Comparison of ENCODE assay signal across 1 cellular context in genomic region chr1:211830330-211831142, GRCh38.
TF ChIP-seq lines count a peak whose summit lies in the region.

A gene with protein sequence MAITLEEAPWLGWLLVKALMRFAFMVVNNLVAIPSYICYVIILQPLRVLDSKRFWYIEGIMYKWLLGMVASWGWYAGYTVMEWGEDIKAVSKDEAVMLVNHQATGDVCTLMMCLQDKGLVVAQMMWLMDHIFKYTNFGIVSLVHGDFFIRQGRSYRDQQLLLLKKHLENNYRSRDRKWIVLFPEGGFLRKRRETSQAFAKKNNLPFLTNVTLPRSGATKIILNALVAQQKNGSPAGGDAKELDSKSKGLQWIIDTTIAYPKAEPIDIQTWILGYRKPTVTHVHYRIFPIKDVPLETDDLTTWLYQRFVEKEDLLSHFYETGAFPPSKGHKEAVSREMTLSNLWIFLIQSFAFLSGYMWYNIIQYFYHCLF (minus strand): TSS chr1:211830763. CDS start chr1:211829296, 1,467 bp downstream.

TF ChIP-seq in K562, 482 proteins besides CTCF, POLR2A, EP300 and RAD21 (continued from another document):
- TF ChIP-seq, protein P1, sequence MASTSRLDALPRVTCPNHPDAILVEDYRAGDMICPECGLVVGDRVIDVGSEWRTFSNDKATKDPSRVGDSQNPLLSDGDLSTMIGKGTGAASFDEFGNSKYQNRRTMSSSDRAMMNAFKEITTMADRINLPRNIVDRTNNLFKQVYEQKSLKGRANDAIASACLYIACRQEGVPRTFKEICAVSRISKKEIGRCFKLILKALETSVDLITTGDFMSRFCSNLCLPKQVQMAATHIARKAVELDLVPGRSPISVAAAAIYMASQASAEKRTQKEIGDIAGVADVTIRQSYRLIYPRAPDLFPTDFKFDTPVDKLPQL (IDR thresholded peaks at IDR 0.05; ENCODE audit: extremely low read depth, insufficient read length): no peak
- peak; percentile 44; the same call in 1 of the 2 replicates for TF ChIP-seq FOSL1 (tag; conservative IDR thresholded peaks at IDR 0.05)
- no peak for TF ChIP-seq TCFL5 (CRISPR knock-in tag; conservative IDR thresholded peaks at IDR 0.05)
- TF ChIP-seq TFAP4 (CRISPR knock-in tag; IDR thresholded peaks at IDR 0.05; ENCODE audit: borderline replicate concordance): peak; percentile 62; the same call in 1 of the 2 replicates
- no peak for TF ChIP-seq MCM5 (IDR thresholded peaks at IDR 0.05; ENCODE audit: low read depth)
- TF ChIP-seq PHF21A (IDR thresholded peaks at IDR 0.05; ENCODE audit: borderline replicate concordance, low read depth): no peak
- TF ChIP-seq, protein P2, sequence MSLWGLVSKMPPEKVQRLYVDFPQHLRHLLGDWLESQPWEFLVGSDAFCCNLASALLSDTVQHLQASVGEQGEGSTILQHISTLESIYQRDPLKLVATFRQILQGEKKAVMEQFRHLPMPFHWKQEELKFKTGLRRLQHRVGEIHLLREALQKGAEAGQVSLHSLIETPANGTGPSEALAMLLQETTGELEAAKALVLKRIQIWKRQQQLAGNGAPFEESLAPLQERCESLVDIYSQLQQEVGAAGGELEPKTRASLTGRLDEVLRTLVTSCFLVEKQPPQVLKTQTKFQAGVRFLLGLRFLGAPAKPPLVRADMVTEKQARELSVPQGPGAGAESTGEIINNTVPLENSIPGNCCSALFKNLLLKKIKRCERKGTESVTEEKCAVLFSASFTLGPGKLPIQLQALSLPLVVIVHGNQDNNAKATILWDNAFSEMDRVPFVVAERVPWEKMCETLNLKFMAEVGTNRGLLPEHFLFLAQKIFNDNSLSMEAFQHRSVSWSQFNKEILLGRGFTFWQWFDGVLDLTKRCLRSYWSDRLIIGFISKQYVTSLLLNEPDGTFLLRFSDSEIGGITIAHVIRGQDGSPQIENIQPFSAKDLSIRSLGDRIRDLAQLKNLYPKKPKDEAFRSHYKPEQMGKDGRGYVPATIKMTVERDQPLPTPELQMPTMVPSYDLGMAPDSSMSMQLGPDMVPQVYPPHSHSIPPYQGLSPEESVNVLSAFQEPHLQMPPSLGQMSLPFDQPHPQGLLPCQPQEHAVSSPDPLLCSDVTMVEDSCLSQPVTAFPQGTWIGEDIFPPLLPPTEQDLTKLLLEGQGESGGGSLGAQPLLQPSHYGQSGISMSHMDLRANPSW (CRISPR knock-in tag; IDR thresholded peaks at IDR 0.05): no peak
- TF ChIP-seq ZFX (CRISPR knock-in tag; IDR thresholded peaks at IDR 0.05): peak; percentile 58
- TF ChIP-seq SMAD4 (CRISPR knock-in tag; conservative IDR thresholded peaks at IDR 0.05): peak; percentile 89
- no peak for TF ChIP-seq HEY1 (CRISPR knock-in tag; IDR thresholded peaks at IDR 0.05; ENCODE audit: borderline replicate concordance)
- no peak for TF ChIP-seq ZNF274 (IDR thresholded peaks at IDR 0.05; ENCODE audit: borderline replicate concordance, low read depth, low read length)
- TF ChIP-seq SIN3A (IDR thresholded peaks at IDR 0.05; ENCODE audit: borderline replicate concordance in 2 of 2, control insufficient read depth in 1 of 2, low read depth in 2 of 2, low read length in 2 of 2): peak in 1 of 2 experiments; percentile 47; a peak in 1 of 4 replicates
- TF ChIP-seq TAF9B (IDR thresholded peaks at IDR 0.05; ENCODE audit: partially characterized antibody): no peak
- peak; percentile 42; the same call in 1 of the 2 replicates for TF ChIP-seq CGGBP1 (CRISPR knock-in tag; IDR thresholded peaks at IDR 0.05)
- no peak for TF ChIP-seq CEBPG (CRISPR knock-in tag; IDR thresholded peaks at IDR 0.05)
- no peak for TF ChIP-seq CEBPG (tag; conservative IDR thresholded peaks at IDR 0.05 in 1 of 2, IDR thresholded peaks at IDR 0.05 in 1 of 2)
- TF ChIP-seq, protein P3, sequence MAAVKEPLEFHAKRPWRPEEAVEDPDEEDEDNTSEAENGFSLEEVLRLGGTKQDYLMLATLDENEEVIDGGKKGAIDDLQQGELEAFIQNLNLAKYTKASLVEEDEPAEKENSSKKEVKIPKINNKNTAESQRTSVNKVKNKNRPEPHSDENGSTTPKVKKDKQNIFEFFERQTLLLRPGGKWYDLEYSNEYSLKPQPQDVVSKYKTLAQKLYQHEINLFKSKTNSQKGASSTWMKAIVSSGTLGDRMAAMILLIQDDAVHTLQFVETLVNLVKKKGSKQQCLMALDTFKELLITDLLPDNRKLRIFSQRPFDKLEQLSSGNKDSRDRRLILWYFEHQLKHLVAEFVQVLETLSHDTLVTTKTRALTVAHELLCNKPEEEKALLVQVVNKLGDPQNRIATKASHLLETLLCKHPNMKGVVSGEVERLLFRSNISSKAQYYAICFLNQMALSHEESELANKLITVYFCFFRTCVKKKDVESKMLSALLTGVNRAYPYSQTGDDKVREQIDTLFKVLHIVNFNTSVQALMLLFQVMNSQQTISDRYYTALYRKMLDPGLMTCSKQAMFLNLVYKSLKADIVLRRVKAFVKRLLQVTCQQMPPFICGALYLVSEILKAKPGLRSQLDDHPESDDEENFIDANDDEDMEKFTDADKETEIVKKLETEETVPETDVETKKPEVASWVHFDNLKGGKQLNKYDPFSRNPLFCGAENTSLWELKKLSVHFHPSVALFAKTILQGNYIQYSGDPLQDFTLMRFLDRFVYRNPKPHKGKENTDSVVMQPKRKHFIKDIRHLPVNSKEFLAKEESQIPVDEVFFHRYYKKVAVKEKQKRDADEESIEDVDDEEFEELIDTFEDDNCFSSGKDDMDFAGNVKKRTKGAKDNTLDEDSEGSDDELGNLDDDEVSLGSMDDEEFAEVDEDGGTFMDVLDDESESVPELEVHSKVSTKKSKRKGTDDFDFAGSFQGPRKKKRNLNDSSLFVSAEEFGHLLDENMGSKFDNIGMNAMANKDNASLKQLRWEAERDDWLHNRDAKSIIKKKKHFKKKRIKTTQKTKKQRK (IDR thresholded peaks at IDR 0.05; ENCODE audit: borderline replicate concordance, low read depth, low read length): no peak
- TF ChIP-seq ZBTB17 (CRISPR knock-in tag; IDR thresholded peaks at IDR 0.05): peak; percentile 61; the same call in 1 of the 2 replicates
- TF ChIP-seq ZC3H4 (CRISPR knock-in tag; IDR thresholded peaks at IDR 0.05; ENCODE audit: borderline replicate concordance): no peak
- TF ChIP-seq KDM5B (IDR thresholded peaks at IDR 0.05; ENCODE audit: insufficient replicate concordance, low read depth, low read length): peak; percentile 55
